9 cellular contexts compared by ENCODE assay signal in genomic region chr6:24358219-24358821, GRCh38. TPM values are rescaled to one million over a fixed set of nuclear protein-coding genes. Genes with fewer than 3 reads are reported as not detected.
DNase-seq lines count a peak whose midpoint lies in the region; ATAC-seq and TF ChIP-seq lines count a peak whose summit lies in the region.
"Had no signal": no experiment of that assay in that cellular context is flagged by ENCODE, and none has a peak within 500 bp of the region (broad histone marks: within the 10 kb centered on the region; RNA-seq: fewer than 3 reads in every experiment).

No MANE protein-coding gene starts in this region.

- H3K27ac ChIP-seq in CD4-positive, alpha-beta memory T cell (ENCODE audit: low read depth, low read length), result no peak overlapping the region
- H3K27ac ChIP-seq in HUES64 (ENCODE audit: low read depth, low read length) (no peak overlapping the region), colonic mucosa (peak overlapping the region; percentile 50)

- peak overlapping the region; percentile 81 to 90 (median 85) for H3K4me3 Mint-ChIP-seq in CD4-positive, alpha-beta memory T cell
- peak overlapping the region; percentile 54 for H3K4me3 Mint-ChIP-seq in natural killer cell treated with Interleukin-12 subunit alpha and Interleukin-12 subunit beta and Interleukin-15 and Interleukin-18, amount 100 ng/mL, for 72 hours

- H3K36me3 ChIP-seq in CD4-positive, alpha-beta memory T cell (ENCODE audit: insufficient read depth, low read length), result no peaks in the 10 kb centered on the region
- H3K36me3 ChIP-seq in HUES64 (ENCODE audit: insufficient read depth, low read length) (no peaks in the 10 kb centered on the region), colonic mucosa (no peaks in the 10 kb centered on the region)

- H3K9ac ChIP-seq in HUES64 (ENCODE audit: low read depth, low read length) (no peak overlapping the region), colonic mucosa (ENCODE audit: low read depth in 2 of 2, low read length in 2 of 2) (peak overlapping the region in 1 of 2 donors; percentile 43)

- no peaks in the 10 kb centered on the region for H3K9me3 ChIP-seq in CD4-positive, alpha-beta memory T cell (ENCODE audit: control insufficient read depth in 1 of 2, low read length in 2 of 2)
- no peaks in the 10 kb centered on the region for H3K9me3 ChIP-seq in HUES64 (ENCODE audit: insufficient read depth, low read depth, low read length)
- no peaks in the 10 kb centered on the region for H3K9me3 ChIP-seq in colonic mucosa

- no peak for TF ChIP-seq CTCF in colonic mucosa (IDR thresholded peaks at IDR 0.05)

- H3K4me1 Mint-ChIP-seq in CD4-positive, alpha-beta memory T cell, result peaks cover 24 to 40% (median 32%) of the 10 kb centered on the region in 4 donors
- H3K4me1 Mint-ChIP-seq in natural killer cell treated with Interleukin-12 subunit alpha and Interleukin-12 subunit beta and Interleukin-15 and Interleukin-18, amount 100 ng/mL, for 72 hours (ENCODE audit: low read depth in 2 of 2), result peaks cover 10 to 13% of the 10 kb centered on the region in 2 donors

- CTCF ChIA-PET in CD4-positive, alpha-beta memory T cell (lab: Charles Lee; ENCODE audit: partially characterized antibody), result no interaction called here

- intact Hi-C loops in CD4-positive, alpha-beta memory T cell (cut with micrococcal nuclease), result no loop called here
- intact Hi-C loops in colonic mucosa (cut with DNase I), result no loop called here

- H3K27ac Mint-ChIP-seq in CD4-positive, alpha-beta memory T cell, result peak overlapping the region in 6 of 7 donors; percentile 16 to 84 (median 75)
- no peak overlapping the region for H3K27ac Mint-ChIP-seq in natural killer cell treated with Interleukin-12 subunit alpha and Interleukin-12 subunit beta and Interleukin-15 and Interleukin-18, amount 100 ng/mL, for 72 hours

- H3K27me3 ChIP-seq in CD4-positive, alpha-beta memory T cell (ENCODE audit: insufficient read depth, low read length), result no peaks in the 10 kb centered on the region
- H3K27me3 ChIP-seq in HUES64 (ENCODE audit: insufficient read depth, low read length), result peaks cover 47% of the 10 kb centered on the region
- H3K27me3 ChIP-seq in colonic mucosa, result no peaks in the 10 kb centered on the region

- peaks cover 19% of the 10 kb centered on the region for H3K4me1 ChIP-seq in CD4-positive, alpha-beta memory T cell (ENCODE audit: insufficient read depth, low read length)
- H3K4me1 ChIP-seq in HUES64 (ENCODE audit: insufficient read depth, low read length), result 0 out of 2 replicates have a peak, but pooled peaks cover 9% of the 10 kb centered on the region
- peaks cover 4% of the 10 kb centered on the region for H3K4me1 ChIP-seq in colonic mucosa

- no peak for ATAC-seq in natural killer cell treated with Interleukin-12 subunit alpha and Interleukin-12 subunit beta and Interleukin-15 and Interleukin-18, amount 100 ng/mL, for 72 hours
- no peak for ATAC-seq in HG03457 (IDR thresholded peaks at IDR 0.05; ENCODE audit: unreplicated experiment)

- 82% methylated on average over 11 of the region's 12 CpGs for WGBS in HUES64

- H3K36me3 Mint-ChIP-seq in CD4-positive, alpha-beta memory T cell, result no peaks in the 10 kb centered on the region
- no peaks in the 10 kb centered on the region for H3K36me3 Mint-ChIP-seq in natural killer cell treated with Interleukin-12 subunit alpha and Interleukin-12 subunit beta and Interleukin-15 and Interleukin-18, amount 100 ng/mL, for 72 hours

- no peaks in the 10 kb centered on the region for H3K9me3 Mint-ChIP-seq in CD4-positive, alpha-beta memory T cell
- no peaks in the 10 kb centered on the region for H3K9me3 Mint-ChIP-seq in natural killer cell treated with Interleukin-12 subunit alpha and Interleukin-12 subunit beta and Interleukin-15 and Interleukin-18, amount 100 ng/mL, for 72 hours

- POLR2A ChIA-PET in CD4-positive, alpha-beta memory T cell (lab: Charles Lee; ENCODE audit: partially characterized antibody), result no interaction called here

- H3K27me3 Mint-ChIP-seq in CD4-positive, alpha-beta memory T cell, result peaks cover 3 to 4% of the 10 kb centered on the region in 2 donors
- H3K27me3 Mint-ChIP-seq in natural killer cell treated with Interleukin-12 subunit alpha and Interleukin-12 subunit beta and Interleukin-15 and Interleukin-18, amount 100 ng/mL, for 72 hours, result peaks cover 29% of the 10 kb centered on the region in 2 donors

- peak overlapping the region in 1 of 2 donors; percentile 44 for H3K4me3 ChIP-seq in CD4-positive, alpha-beta memory T cell (ENCODE audit: low read length in 2 of 2)
- H3K4me3 ChIP-seq in HUES64 (ENCODE audit: low read length) (peak overlapping the region; percentile 60), colonic mucosa (peak overlapping the region; percentile 51)

- peak in 1 of 5 donors; percentile 30 for DNase-seq in CD4-positive, alpha-beta memory T cell
- DNase-seq in colonic mucosa (peak; percentile 23), NCI-H2171 (lab: John Stamatoyannopoulos, UW) (no peak), SIG-M5 (lab: John Stamatoyannopoulos, UW) (no peak), SW 1271 (lab: John Stamatoyannopoulos, UW) (no peak)
- DNase-seq in natural killer cell treated with Interleukin-12 subunit alpha and Interleukin-12 subunit beta and Interleukin-15 and Interleukin-18, amount 100 ng/mL, for 72 hours (ENCODE audit: low spot score), result no peak

RNA-seq across cellular contexts. Expression of gene DCDC2, which starts 0.5 kb away (rescaled TPM):
- under 1 TPM; 0.44 to 0.47 TPM for total RNA-seq in CD4-positive, alpha-beta memory T cell
- not detected for polyA plus RNA-seq in CD4-positive, alpha-beta memory T cell
- polyA plus RNA-seq in HUES64 (2013, experiment 1 of 2), result 0.30 TPM
- polyA plus RNA-seq in HUES64 (2013, experiment 2 of 2), result 0.25 TPM
- 1 to 10 TPM; 3.3 to 9.4 TPM for total RNA-seq in colonic mucosa
- total RNA-seq in natural killer cell treated with Interleukin-12 subunit alpha and Interleukin-12 subunit beta and Interleukin-15 and Interleukin-18, amount 100 ng/mL, for 72 hours, result not detected
- total RNA-seq: T-helper 2 cell treated with Interferon-gamma antibody and Interleukin-4, amounts not matched to agents 100 ng/mL and 5 ng/mL, for 36 hours had no signal

RNA-seq across cellular contexts. Expression of gene MRS2, which starts 44.4 kb away (rescaled TPM):
- total RNA-seq in CD4-positive, alpha-beta memory T cell, result 10 to 100 TPM; 22.6 to 24.3 TPM
- polyA plus RNA-seq in CD4-positive, alpha-beta memory T cell, result 10 to 100 TPM; 19.0 to 27.1 TPM
- 48.5 TPM for polyA plus RNA-seq in HUES64 (2013, experiment 1 of 2)
- 48.2 TPM for polyA plus RNA-seq in HUES64 (2013, experiment 2 of 2)
- 10 to 100 TPM; 32.6 to 35.7 TPM for total RNA-seq in colonic mucosa
- 10 to 100 TPM; 22.5 to 36.7 TPM for total RNA-seq in natural killer cell treated with Interleukin-12 subunit alpha and Interleukin-12 subunit beta and Interleukin-15 and Interleukin-18, amount 100 ng/mL, for 72 hours

Comparison
In these comparisons a context has a peak if more than half of its experiments do, and no peak if none do; other contexts are left out.
1. H3K27ac Mint-ChIP-seq: peak in CD4-positive, alpha-beta memory T cell (6 of 7); none in natural killer cell treated with Interleukin-12 subunit alpha and Interleukin-12 subunit beta and Interleukin-15 and Interleukin-18, amount 100 ng/mL, for 72 hours (0 of 2).